In genomic region chr19:3500429-3501101, GRCh38 we compare ENCODE assay signal across 1 cellular context.
TF ChIP-seq lines count a peak whose summit lies in the region.

TSS of gene DOHH (minus strand) at chr19:3500674. CDS start at chr19:3496814, 3,860 bp downstream.

TF ChIP-seq in HEK293, 187 proteins besides CTCF, POLR2A, EP300 and RAD21 (continued from another document and continues in another):
- TF ChIP-seq ZNF514 (tag by site-specific recombination; IDR thresholded peaks at IDR 0.05) (no peak), ZBTB44 (tag by site-specific recombination; IDR thresholded peaks at IDR 0.05) (no peak), KLF1 (tag by site-specific recombination; IDR thresholded peaks at IDR 0.05) (peak; percentile 56; the same call in 1 of the 2 replicates), ZNF433 (tag by site-specific recombination; IDR thresholded peaks at IDR 0.05; ENCODE audit: low read depth) (no peak), ZNF529 (tag by site-specific recombination; IDR thresholded peaks at IDR 0.05; ENCODE audit: insufficient replicate concordance) (no peak), ZNF416 (tag by site-specific recombination; IDR thresholded peaks at IDR 0.05) (no peak), SP3 (tag by site-specific recombination; IDR thresholded peaks at IDR 0.05) (peak; percentile 76), ZNF324 (tag by site-specific recombination; IDR thresholded peaks at IDR 0.05) (peak; percentile 95), ZNF658 (tag by site-specific recombination; IDR thresholded peaks at IDR 0.05) (no peak), ZNF362 (tag by site-specific recombination; IDR thresholded peaks at IDR 0.05) (no peak), ZSCAN4 (tag by site-specific recombination; IDR thresholded peaks at IDR 0.05) (peak; percentile 56; the same call in 1 of the 2 replicates), ZNF366 (tag by site-specific recombination; conservative IDR thresholded peaks at IDR 0.05) (peak; percentile 50), REST (tag by site-specific recombination; IDR thresholded peaks at IDR 0.05) (peak; percentile 37; the same call in 1 of the 2 replicates), GLI4 (tag by site-specific recombination; IDR thresholded peaks at IDR 0.05) (no peak), ZNF274 (IDR thresholded peaks at IDR 0.05; ENCODE audit: low read length) (no peak), ZNF274 (tag by site-specific recombination; IDR thresholded peaks at IDR 0.05; ENCODE audit: borderline replicate concordance) (no peak), ZNF776 (tag by site-specific recombination; IDR thresholded peaks at IDR 0.05; ENCODE audit: borderline replicate concordance) (no peak), ZFP69B (tag by site-specific recombination; IDR thresholded peaks at IDR 0.05) (no peak; the same call in 1 of the 2 replicates), ZNF629 (tag by site-specific recombination; IDR thresholded peaks at IDR 0.05) (peak; percentile 78), ZNF660 (tag by site-specific recombination; IDR thresholded peaks at IDR 0.05) (0 out of 2 replicates have a peak, but pooled peaks have one; percentile 75), ZNF24 (tag by site-specific recombination; IDR thresholded peaks at IDR 0.05) (peak; percentile 100), TCF7L2 (IDR thresholded peaks at IDR 0.05; ENCODE audit: borderline replicate concordance, low read depth, low read length) (no peak), ZNF837 (tag by site-specific recombination; IDR thresholded peaks at IDR 0.05) (no peak), ZNF174 (tag by site-specific recombination; IDR thresholded peaks at IDR 0.05) (no peak), KLF8 (tag by site-specific recombination; IDR thresholded peaks at IDR 0.05) (peak; percentile 96), ZSCAN23 (tag by site-specific recombination; IDR thresholded peaks at IDR 0.05) (0 out of 2 replicates have a peak, but pooled peaks have one; percentile 31), PATZ1 (tag by site-specific recombination; IDR thresholded peaks at IDR 0.05) (no peak), ZNF311 (tag by site-specific recombination; IDR thresholded peaks at IDR 0.05; ENCODE audit: borderline replicate concordance) (no peak), ZNF175 (tag by site-specific recombination; IDR thresholded peaks at IDR 0.05) (no peak), ZNF768 (tag by site-specific recombination; IDR thresholded peaks at IDR 0.05) (no peak), FEZF1 (tag by site-specific recombination; IDR thresholded peaks at IDR 0.05) (no peak), ZNF513 (tag by site-specific recombination; IDR thresholded peaks at IDR 0.05) (no peak), ZXDB (tag by site-specific recombination; IDR thresholded peaks at IDR 0.05) (peak; percentile 94), ZNF280D (tag by site-specific recombination; IDR thresholded peaks at IDR 0.05) (no peak), ZNF473 (tag by site-specific recombination; IDR thresholded peaks at IDR 0.05) (no peak), ZNF488 (tag by site-specific recombination; IDR thresholded peaks at IDR 0.05) (0 out of 2 replicates have a peak, but pooled peaks have one; percentile 19), HIC1 (tag by site-specific recombination; IDR thresholded peaks at IDR 0.05) (no peak), ZNF148 (tag by site-specific recombination; IDR thresholded peaks at IDR 0.05; ENCODE audit: borderline replicate concordance) (peak; percentile 62; the same call in 1 of the 2 replicates), ZNF23 (tag by site-specific recombination; IDR thresholded peaks at IDR 0.05; ENCODE audit: borderline replicate concordance) (no peak), ZNF202 (tag by site-specific recombination; IDR thresholded peaks at IDR 0.05; ENCODE audit: borderline replicate concordance) (no peak)
